Comparison of ENCODE assay signal across 1 cellular context in the genomic region with DNA sequence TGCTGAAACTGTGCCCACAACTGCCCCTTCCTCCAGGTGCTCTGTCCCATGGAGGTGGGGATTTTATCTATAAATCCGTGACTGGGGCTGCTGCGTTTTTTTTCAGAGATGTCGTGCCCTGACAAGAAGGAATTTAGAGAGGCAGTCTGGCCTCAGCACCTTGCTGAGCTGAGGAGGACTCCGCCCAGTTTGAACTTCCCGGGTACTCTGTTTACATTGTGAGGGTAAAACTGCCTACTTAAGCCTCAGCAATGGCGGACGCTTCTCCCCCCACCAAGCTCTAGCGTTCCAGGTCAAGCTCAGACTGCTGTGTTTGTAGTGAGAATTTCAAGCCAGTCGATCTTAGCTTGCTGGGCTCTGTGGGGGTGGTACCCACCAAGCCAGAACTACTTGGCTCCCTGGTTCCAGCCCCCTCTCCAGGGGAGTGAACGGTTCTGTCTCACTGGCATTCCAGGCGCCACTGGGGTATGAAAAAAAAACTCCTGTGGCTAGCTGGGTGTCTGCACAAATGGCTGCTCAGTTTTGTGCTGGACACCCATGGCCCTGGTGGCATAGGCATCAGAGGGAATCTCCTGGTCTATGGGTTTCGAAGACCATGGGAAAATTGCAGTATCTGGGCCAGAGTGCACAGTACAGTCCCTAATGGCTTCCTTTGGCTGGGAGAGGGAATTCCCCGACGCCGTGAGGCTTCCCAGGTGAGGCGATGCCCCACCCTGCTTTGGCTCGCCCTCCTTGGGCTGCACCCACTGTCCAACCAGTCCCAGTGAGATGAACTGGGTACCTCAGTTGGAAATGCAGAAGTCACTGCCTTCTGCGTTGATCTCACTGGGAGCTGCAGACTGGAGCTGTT.
TF ChIP-seq lines count a peak whose summit lies in the region.

No MANE protein-coding gene starts in this region.

TF ChIP-seq in HEK293, 187 proteins besides CTCF, POLR2A, EP300 and RAD21 (continued from another document):
- TF ChIP-seq, protein P1, sequence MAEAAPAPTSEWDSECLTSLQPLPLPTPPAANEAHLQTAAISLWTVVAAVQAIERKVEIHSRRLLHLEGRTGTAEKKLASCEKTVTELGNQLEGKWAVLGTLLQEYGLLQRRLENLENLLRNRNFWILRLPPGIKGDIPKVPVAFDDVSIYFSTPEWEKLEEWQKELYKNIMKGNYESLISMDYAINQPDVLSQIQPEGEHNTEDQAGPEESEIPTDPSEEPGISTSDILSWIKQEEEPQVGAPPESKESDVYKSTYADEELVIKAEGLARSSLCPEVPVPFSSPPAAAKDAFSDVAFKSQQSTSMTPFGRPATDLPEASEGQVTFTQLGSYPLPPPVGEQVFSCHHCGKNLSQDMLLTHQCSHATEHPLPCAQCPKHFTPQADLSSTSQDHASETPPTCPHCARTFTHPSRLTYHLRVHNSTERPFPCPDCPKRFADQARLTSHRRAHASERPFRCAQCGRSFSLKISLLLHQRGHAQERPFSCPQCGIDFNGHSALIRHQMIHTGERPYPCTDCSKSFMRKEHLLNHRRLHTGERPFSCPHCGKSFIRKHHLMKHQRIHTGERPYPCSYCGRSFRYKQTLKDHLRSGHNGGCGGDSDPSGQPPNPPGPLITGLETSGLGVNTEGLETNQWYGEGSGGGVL (tag by site-specific recombination; IDR thresholded peaks at IDR 0.05) = peak; percentile 40; the same call in 1 of the 2 replicates
- no peak for TF ChIP-seq ZNF157 (tag by site-specific recombination; IDR thresholded peaks at IDR 0.05)
